ENCODE assay signal across 26 cellular contexts in the genomic region with DNA sequence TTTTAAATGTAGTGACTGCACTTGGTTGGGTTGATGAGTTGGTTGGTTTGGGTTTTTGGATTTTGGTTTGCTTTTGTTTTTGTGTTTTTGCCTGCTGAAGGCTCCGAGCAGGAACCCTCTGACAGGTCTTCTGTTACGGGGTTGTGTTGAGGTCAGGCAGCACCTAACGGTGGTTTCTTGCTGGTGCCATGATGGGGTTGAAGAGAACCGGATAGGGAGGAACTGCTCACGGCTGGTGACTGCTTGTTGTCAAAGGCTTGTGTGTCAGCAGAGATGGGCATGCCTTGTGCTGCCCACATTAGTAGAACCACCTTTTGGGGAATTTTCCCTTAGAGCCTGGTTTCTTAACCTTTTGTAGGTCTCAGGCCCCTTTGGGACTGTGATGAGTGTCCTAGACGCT. TPM values are rescaled to one million over a fixed set of nuclear protein-coding genes. Genes with fewer than 3 reads are reported as not detected.
DNase-seq lines count a peak whose midpoint lies in the region; ATAC-seq and TF ChIP-seq lines count a peak whose summit lies in the region.
"Had no signal": no experiment of that assay in that cellular context is flagged by ENCODE, and none has a peak within 500 bp of the region (broad histone marks: within the 10 kb centered on the region; RNA-seq: fewer than 3 reads in every experiment).

No MANE protein-coding gene starts in this region.

- no peaks in the 10 kb centered on the region for H3K27me3 Mint-ChIP-seq in activated naive CD4-positive, alpha-beta T cell treated with anti-CD3 and anti-CD28 coated beads, Interleukin-2, amount 50 U/mL, for 24 hours
- H3K27me3 Mint-ChIP-seq in activated naive CD4-positive, alpha-beta T cell treated with anti-CD3 and anti-CD28 coated beads for 36 hours (ENCODE audit: low read depth) = no peaks in the 10 kb centered on the region
- no peaks in the 10 kb centered on the region for H3K27me3 Mint-ChIP-seq in T-helper 17 cell
- H3K27me3 Mint-ChIP-seq in memory B cell = no peaks in the 10 kb centered on the region

- no peak overlapping the region for H3K27ac ChIP-seq in vagina
- H3K27ac ChIP-seq in RWPE1 = no peak overlapping the region
- H3K27ac ChIP-seq: BLaER1 treated with 17β-estradiol and CSF1 and Interleukin-3, amounts not matched to agents 10 nM and 100 nM; PC-9; SK-N-MC had no signal

- H3K36me3 Mint-ChIP-seq in activated naive CD4-positive, alpha-beta T cell treated with anti-CD3 and anti-CD28 coated beads, Interleukin-2, amount 50 U/mL, for 24 hours = peaks cover 26% of the 10 kb centered on the region
- H3K36me3 Mint-ChIP-seq in activated naive CD4-positive, alpha-beta T cell treated with anti-CD3 and anti-CD28 coated beads for 36 hours (ENCODE audit: low read depth) = peaks cover 40% of the 10 kb centered on the region
- peaks cover 8% of the 10 kb centered on the region for H3K36me3 Mint-ChIP-seq in T-helper 17 cell (ENCODE audit: low read depth)
- peaks cover 35% of the 10 kb centered on the region for H3K36me3 Mint-ChIP-seq in memory B cell
- H3K36me3 Mint-ChIP-seq in stimulated activated effector memory CD8-positive, alpha-beta T cell treated with anti-CD3 and anti-CD28 coated beads, Interleukin-12 subunit alpha, Interleukin-12 subunit beta, amount 100 ng/mL, for 72 hours = peaks cover 56% of the 10 kb centered on the region

- H3K9me3 ChIP-seq in T-helper 17 cell (ENCODE audit: control insufficient read depth, low read length, poor library complexity, severe bottlenecking) = no peaks in the 10 kb centered on the region
- H3K9me3 ChIP-seq in vagina = no peaks in the 10 kb centered on the region
- H3K9me3 ChIP-seq: MG63 had no signal

- peaks cover 27% of the 10 kb centered on the region for H3K4me1 ChIP-seq in vagina

- ATAC-seq in T-helper 17 cell = no peak
- ATAC-seq in memory B cell (ENCODE audit: low read depth) = no peak
- ATAC-seq in stimulated activated effector memory CD8-positive, alpha-beta T cell treated with anti-CD3 and anti-CD28 coated beads, Interleukin-12 subunit alpha, Interleukin-12 subunit beta, amount 100 ng/mL, for 72 hours = no peak
- no peak for ATAC-seq in HG02884 (IDR thresholded peaks at IDR 0.05; ENCODE audit: unreplicated experiment)
- ATAC-seq: CD8-positive, alpha-beta T cell had no signal

- DNase-seq in activated naive CD4-positive, alpha-beta T cell treated with anti-CD3 and anti-CD28 coated beads for 36 hours = no peak
- DNase-seq in T-helper 17 cell (no peak), memory B cell (ENCODE audit: low spot score in 2 of 2) (no peak), vagina (ENCODE audit: extremely low spot score in 2 of 2) (no peak), RWPE1 (ENCODE audit: low spot score) (no peak)
- DNase-seq in stimulated activated effector memory CD8-positive, alpha-beta T cell treated with anti-CD3 and anti-CD28 coated beads, Interleukin-12 subunit alpha, Interleukin-12 subunit beta, amount 100 ng/mL, for 72 hours (ENCODE audit: low spot score in 2 of 2) = no peak
- DNase-seq: Calu3; CD8-positive, alpha-beta T cell; DMS79 treated with DMSO at 0.1 percent for 48 hours; GF-D8; GOT3; HCEC 1CT; IMR-90; KG1; MG63; NCI-H1105 treated with DMSO at 0.1 percent for 48 hours; NCI-H2029; NCI-H446; NCI-H526; NCI-H82; PC-9; SHP77 treated with DMSO at 0.1 percent for 48 hours had no signal

- POLR2A ChIA-PET in RWPE1 (lab: Yijun Ruan, JAX; ENCODE audit: low non-redundant PET) = no interaction called here

- peaks cover 16% of the 10 kb centered on the region for H3K4me1 Mint-ChIP-seq in activated naive CD4-positive, alpha-beta T cell treated with anti-CD3 and anti-CD28 coated beads, Interleukin-2, amount 50 U/mL, for 24 hours
- peaks cover 14% of the 10 kb centered on the region for H3K4me1 Mint-ChIP-seq in activated naive CD4-positive, alpha-beta T cell treated with anti-CD3 and anti-CD28 coated beads for 36 hours (ENCODE audit: low read depth)
- H3K4me1 Mint-ChIP-seq in T-helper 17 cell (peaks cover 18% of the 10 kb centered on the region), memory B cell (peaks cover 18% of the 10 kb centered on the region)
- H3K4me1 Mint-ChIP-seq in stimulated activated effector memory CD8-positive, alpha-beta T cell treated with anti-CD3 and anti-CD28 coated beads, Interleukin-12 subunit alpha, Interleukin-12 subunit beta, amount 100 ng/mL, for 72 hours = peaks cover 30% of the 10 kb centered on the region

- CTCF ChIA-PET in activated naive CD4-positive, alpha-beta T cell treated with anti-CD3 and anti-CD28 coated beads for 36 hours (lab: Charles Lee) = no interaction called here
- CTCF ChIA-PET in RWPE1 (lab: Yijun Ruan, JAX) = no interaction called here

- TF ChIP-seq POLR2A in vagina (IDR thresholded peaks at IDR 0.05) = no peak

- H3K4me3 Mint-ChIP-seq in activated naive CD4-positive, alpha-beta T cell treated with anti-CD3 and anti-CD28 coated beads, Interleukin-2, amount 50 U/mL, for 24 hours = no peak overlapping the region
- no peak overlapping the region for H3K4me3 Mint-ChIP-seq in activated naive CD4-positive, alpha-beta T cell treated with anti-CD3 and anti-CD28 coated beads for 36 hours
- H3K4me3 Mint-ChIP-seq in T-helper 17 cell = no peak overlapping the region
- no peak overlapping the region for H3K4me3 Mint-ChIP-seq in memory B cell
- H3K4me3 Mint-ChIP-seq in stimulated activated effector memory CD8-positive, alpha-beta T cell treated with anti-CD3 and anti-CD28 coated beads, Interleukin-12 subunit alpha, Interleukin-12 subunit beta, amount 100 ng/mL, for 72 hours = no peak overlapping the region
- H3K4me3 Mint-ChIP-seq: CD8-positive, alpha-beta T cell had no signal

- H3K36me3 ChIP-seq in vagina = peaks cover 0 to 30% of the 10 kb centered on the region in 2 donors
- H3K36me3 ChIP-seq: MG63 had no signal

- no peaks in the 10 kb centered on the region for H3K9me3 Mint-ChIP-seq in activated naive CD4-positive, alpha-beta T cell treated with anti-CD3 and anti-CD28 coated beads, Interleukin-2, amount 50 U/mL, for 24 hours
- no peaks in the 10 kb centered on the region for H3K9me3 Mint-ChIP-seq in activated naive CD4-positive, alpha-beta T cell treated with anti-CD3 and anti-CD28 coated beads for 36 hours
- H3K9me3 Mint-ChIP-seq in memory B cell = no peaks in the 10 kb centered on the region
- H3K9me3 Mint-ChIP-seq in stimulated activated effector memory CD8-positive, alpha-beta T cell treated with anti-CD3 and anti-CD28 coated beads, Interleukin-12 subunit alpha, Interleukin-12 subunit beta, amount 100 ng/mL, for 72 hours = no peaks in the 10 kb centered on the region
- H3K9me3 Mint-ChIP-seq: CD8-positive, alpha-beta T cell had no signal

- no peak for TF ChIP-seq CTCF in vagina (IDR thresholded peaks at IDR 0.05)
- TF ChIP-seq CTCF in RWPE1 (conservative IDR thresholded peaks at IDR 0.05; ENCODE audit: low read depth) = no peak

- peak overlapping the region; percentile 14 for H3K27ac Mint-ChIP-seq in activated naive CD4-positive, alpha-beta T cell treated with anti-CD3 and anti-CD28 coated beads, Interleukin-2, amount 50 U/mL, for 24 hours
- no peak overlapping the region for H3K27ac Mint-ChIP-seq in activated naive CD4-positive, alpha-beta T cell treated with anti-CD3 and anti-CD28 coated beads for 36 hours
- peak overlapping the region; percentile 46 for H3K27ac Mint-ChIP-seq in T-helper 17 cell
- H3K27ac Mint-ChIP-seq in memory B cell = peak overlapping the region; percentile 65
- peak overlapping the region; percentile 58 for H3K27ac Mint-ChIP-seq in stimulated activated effector memory CD8-positive, alpha-beta T cell treated with anti-CD3 and anti-CD28 coated beads, Interleukin-12 subunit alpha, Interleukin-12 subunit beta, amount 100 ng/mL, for 72 hours
- H3K27ac Mint-ChIP-seq: CD8-positive, alpha-beta T cell had no signal

- no peak overlapping the region for H3K4me3 ChIP-seq in vagina
- H3K4me3 ChIP-seq: BLaER1 treated with 17β-estradiol and CSF1 and Interleukin-3, amounts not matched to agents 10 nM and 100 nM; MG63; PC-9; SK-N-MC had no signal

- no peaks in the 10 kb centered on the region for H3K27me3 ChIP-seq in vagina
- H3K27me3 ChIP-seq: BLaER1 treated with 17β-estradiol and CSF1 and Interleukin-3, amounts not matched to agents 10 nM and 100 nM; MG63 had no signal

- intact Hi-C loops in activated naive CD4-positive, alpha-beta T cell treated with anti-CD3 and anti-CD28 coated beads for 36 hours (cut with micrococcal nuclease) = no loop called here
- intact Hi-C loops in vagina (cut with DNase I) = no loop called here

RNA-seq across cellular contexts. Expression of a gene that starts 42.0 kb away (rescaled TPM):
- total RNA-seq in activated naive CD4-positive, alpha-beta T cell treated with anti-CD3 and anti-CD28 coated beads for 36 hours = 10 to 100 TPM; 32.2 to 36.9 TPM
- total RNA-seq in T-helper 17 cell (10 to 100 TPM; 51.8 to 68.6 TPM), vagina (30.7 TPM)
